In genomic region chr20:39049148-39049547, GRCh38 we compare ENCODE assay signal across 9 cellular contexts.
DNase-seq lines count a peak whose midpoint lies in the region; ATAC-seq and TF ChIP-seq lines count a peak whose summit lies in the region.
"Had no signal": no experiment of that assay in that cellular context is flagged by ENCODE, and none has a peak within 500 bp of the region (broad histone marks: within the 10 kb centered on the region; RNA-seq: fewer than 3 reads in every experiment).

No MANE protein-coding gene starts in this region.

- H2AFZ ChIP-seq in KMS-11 (ENCODE audit: low read depth): peak overlapping the region; percentile 93

- DNase-seq in CD8-positive, alpha-beta memory T cell: no peak
- DNase-seq in central memory CD8-positive, alpha-beta T cell (ENCODE audit: low spot score in 2 of 2): no peak
- DNase-seq in osteocyte (ENCODE audit: extremely low spot score, unreplicated experiment) (no peak), Peyer's patch (no peak), NCI-H1105 treated with DMSO at 0.1 percent for 48 hours (lab: John Stamatoyannopoulos, UW) (no peak)

- H3K4me1 ChIP-seq in CD8-positive, alpha-beta memory T cell (ENCODE audit: insufficient read depth, low read length): peaks cover 9% of the 10 kb centered on the region
- H3K4me1 ChIP-seq in KMS-11 (ENCODE audit: low read depth, poor library complexity, severe bottlenecking) (peaks cover 7% of the 10 kb centered on the region), Peyer's patch (peaks cover 0 to 6% (median 0%) of the 10 kb centered on the region in 4 donors)

- H3K79me2 ChIP-seq in KMS-11 (ENCODE audit: insufficient read depth, low read depth): no peaks in the 10 kb centered on the region

- H3K4me2 ChIP-seq in KMS-11: peak overlapping the region; percentile 86

- no peaks in the 10 kb centered on the region for H3K36me3 ChIP-seq in CD8-positive, alpha-beta memory T cell (ENCODE audit: insufficient read depth, low read length)
- no peaks in the 10 kb centered on the region for H3K36me3 ChIP-seq in KMS-11 (ENCODE audit: insufficient read depth)
- H3K36me3 ChIP-seq in Peyer's patch: no peaks in the 10 kb centered on the region

- H3K27ac ChIP-seq in CD8-positive, alpha-beta memory T cell (ENCODE audit: low read depth, low read length): no peak overlapping the region
- H3K27ac ChIP-seq in KMS-11: no peak overlapping the region
- H3K27ac ChIP-seq in Peyer's patch: no peak overlapping the region

- H3K4me3 Mint-ChIP-seq in CD8-positive, alpha-beta memory T cell: peak overlapping the region in 5 of 7 donors; percentile 85 to 91 (median 89)
- H3K4me3 Mint-ChIP-seq in central memory CD8-positive, alpha-beta T cell: peak overlapping the region; percentile 88
- no peak overlapping the region for H3K4me3 Mint-ChIP-seq in osteocyte (ENCODE audit: unreplicated experiment)

- no peaks in the 10 kb centered on the region for H3K9me3 ChIP-seq in CD8-positive, alpha-beta memory T cell (ENCODE audit: low read length)
- H3K9me3 ChIP-seq in Peyer's patch: no peaks in the 10 kb centered on the region
- H3K9me3 ChIP-seq: mucosa of descending colon had no signal

- no peaks in the 10 kb centered on the region for H3K9me3 Mint-ChIP-seq in CD8-positive, alpha-beta memory T cell
- H3K9me3 Mint-ChIP-seq in central memory CD8-positive, alpha-beta T cell: no peaks in the 10 kb centered on the region
- no peaks in the 10 kb centered on the region for H3K9me3 Mint-ChIP-seq in osteocyte (ENCODE audit: unreplicated experiment)
- H3K9me3 Mint-ChIP-seq: brain had no signal

- H4K20me1 ChIP-seq in KMS-11 (ENCODE audit: insufficient read depth): no peaks in the 10 kb centered on the region

- no peaks in the 10 kb centered on the region for H3K27me3 Mint-ChIP-seq in CD8-positive, alpha-beta memory T cell
- H3K27me3 Mint-ChIP-seq in central memory CD8-positive, alpha-beta T cell: no peaks in the 10 kb centered on the region
- peaks cover 26% of the 10 kb centered on the region for H3K27me3 Mint-ChIP-seq in osteocyte (ENCODE audit: unreplicated experiment)

- peaks cover 0 to 2% (median 0%) of the 10 kb centered on the region in 3 donors for H3K36me3 Mint-ChIP-seq in CD8-positive, alpha-beta memory T cell
- H3K36me3 Mint-ChIP-seq in central memory CD8-positive, alpha-beta T cell (ENCODE audit: insufficient read depth): peaks cover 1% of the 10 kb centered on the region
- H3K36me3 Mint-ChIP-seq in osteocyte (ENCODE audit: unreplicated experiment): no peaks in the 10 kb centered on the region

- no peak overlapping the region for H3K4me3 ChIP-seq in CD8-positive, alpha-beta memory T cell (ENCODE audit: low read length)
- H3K4me3 ChIP-seq in KMS-11 (IDR thresholded peaks at IDR 0.05; ENCODE audit: insufficient read depth, low read depth, low read length) (no peak overlapping the region), Peyer's patch (no peak overlapping the region)
- H3K4me3 ChIP-seq: mucosa of descending colon had no signal

- CTCF ChIA-PET in CD8-positive, alpha-beta memory T cell (lab: Charles Lee): interaction anchor here (0.7 to 9.9 kb wide), 31 partner anchors 9 to 1919 kb away, joined by 3 to 202 read pairs (median 5); partner anchors contain the start of genes DHX35 and FAM83D

- ATAC-seq in central memory CD8-positive, alpha-beta T cell (replicated peaks; ENCODE audit: extremely low read depth, poor library complexity, severe bottlenecking): no peak
- no peak for ATAC-seq in GM21619 (IDR thresholded peaks at IDR 0.05; ENCODE audit: unreplicated experiment)

- H3K9ac ChIP-seq in KMS-11: peak overlapping the region; percentile 55; the same call in 1 of the 2 replicates

- POLR2A ChIA-PET in CD8-positive, alpha-beta memory T cell (lab: Charles Lee): no interaction called here

- H3K4me1 Mint-ChIP-seq in CD8-positive, alpha-beta memory T cell: peaks cover 5 to 18% (median 8%) of the 10 kb centered on the region in 3 donors
- peaks cover 11% of the 10 kb centered on the region for H3K4me1 Mint-ChIP-seq in central memory CD8-positive, alpha-beta T cell
- peaks cover 7% of the 10 kb centered on the region for H3K4me1 Mint-ChIP-seq in osteocyte (ENCODE audit: unreplicated experiment)

- no peak for TF ChIP-seq POLR2A in Peyer's patch (IDR thresholded peaks at IDR 0.05)

- H3K27ac Mint-ChIP-seq in CD8-positive, alpha-beta memory T cell: peak overlapping the region in 2 of 8 donors; percentile 75 to 84
- peak overlapping the region; percentile 29 for H3K27ac Mint-ChIP-seq in central memory CD8-positive, alpha-beta T cell (ENCODE audit: low read depth)
- H3K27ac Mint-ChIP-seq in osteocyte (ENCODE audit: unreplicated experiment): peak overlapping the region; percentile 79

- TF ChIP-seq CTCF in KMS-11 (conservative IDR thresholded peaks at IDR 0.05; ENCODE audit: low read depth, low read length) (no peak), osteocyte (IDR thresholded peaks at IDR 0.05) (no peak), Peyer's patch (IDR thresholded peaks at IDR 0.05) (no peak)

- no peaks in the 10 kb centered on the region for H3K27me3 ChIP-seq in CD8-positive, alpha-beta memory T cell (ENCODE audit: insufficient read depth, low read length, poor library complexity, severe bottlenecking)
- H3K27me3 ChIP-seq in KMS-11 (ENCODE audit: insufficient read depth, low read depth) (no peaks in the 10 kb centered on the region), Peyer's patch (no peaks in the 10 kb centered on the region)
